Comparison of ENCODE assay signal across 16 cellular contexts in the genomic region with DNA sequence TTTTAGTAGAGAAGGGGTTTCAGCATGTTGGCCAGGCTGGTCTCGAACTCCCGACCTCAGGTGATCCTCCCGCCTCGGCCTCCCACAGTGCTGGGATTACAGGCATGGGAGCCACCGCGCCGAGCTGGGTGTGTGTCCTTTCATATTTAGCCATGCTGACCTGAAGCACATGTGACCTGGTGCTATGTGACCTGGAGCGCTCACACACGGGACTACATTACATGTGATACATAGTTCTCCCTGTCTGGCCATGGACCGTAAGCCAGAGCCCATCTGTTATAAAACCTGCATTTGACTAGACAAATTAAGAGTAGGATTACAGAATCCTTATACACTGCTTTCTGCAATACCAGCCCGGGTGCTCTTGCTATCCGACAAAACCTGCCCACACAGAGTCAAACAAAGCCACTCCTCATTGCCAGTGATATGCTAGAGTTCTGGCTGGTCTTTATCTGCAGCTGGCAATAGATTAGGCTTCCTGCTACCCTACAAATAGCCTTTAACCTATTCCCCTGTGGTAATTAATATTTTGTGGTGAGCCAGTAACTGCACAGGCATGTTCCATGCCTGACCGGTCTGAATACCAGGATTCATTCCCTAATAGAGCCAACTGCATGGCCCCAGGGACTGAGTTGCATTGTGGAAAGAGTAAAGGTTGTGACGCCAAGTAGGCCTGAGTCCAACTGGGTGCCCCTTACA. TPM values are rescaled to one million over a fixed set of nuclear protein-coding genes. Genes with fewer than 3 reads are reported as not detected.
A peak's percentile ranks its signal among the peaks of the same experiment; 100 is the strongest.
DNase-seq lines count a peak whose midpoint lies in the region; ATAC-seq and TF ChIP-seq lines count a peak whose summit lies in the region.
"Had no signal": no experiment of that assay in that cellular context is flagged by ENCODE, and none has a peak within 500 bp of the region (broad histone marks: within the 10 kb centered on the region; RNA-seq: fewer than 3 reads in every experiment).

No MANE protein-coding gene starts in this region.

- no peaks in the 10 kb centered on the region for H3K9me3 ChIP-seq in RWPE2 (ENCODE audit: severe bottlenecking)
- H3K9me3 ChIP-seq: right atrium auricular region had no signal

- H3K4me3 ChIP-seq in RWPE2 (ENCODE audit: severe bottlenecking), result no peak overlapping the region
- H3K4me3 ChIP-seq: right atrium auricular region had no signal

- in situ Hi-C loops in ACHN (cut with HindIII; ENCODE audit: low pct_ligation_motif_present, low pct_unique_long_range_greater_than_20kb, low sequenced_read_pairs), result no loop called here

- peaks cover 32% of the 10 kb centered on the region for H3K4me1 ChIP-seq in RWPE2 (ENCODE audit: insufficient read depth, poor library complexity, severe bottlenecking)

- H3K36me3 ChIP-seq in RWPE2 (ENCODE audit: low read depth), result no peaks in the 10 kb centered on the region
- H3K36me3 ChIP-seq: right atrium auricular region had no signal

- H3K27me3 ChIP-seq in RWPE2 (ENCODE audit: insufficient read depth, poor library complexity, severe bottlenecking), result no peaks in the 10 kb centered on the region
- H3K27me3 ChIP-seq: right atrium auricular region had no signal

- peak; percentile 43 for ATAC-seq in RWPE2 (ENCODE audit: low read depth)
- ATAC-seq in HG03095 (IDR thresholded peaks at IDR 0.05; ENCODE audit: unreplicated experiment), result no peak
- no peak for ATAC-seq in GM21381 (IDR thresholded peaks at IDR 0.05; ENCODE audit: unreplicated experiment)
- ATAC-seq: stimulated activated naive B cell treated with anti-CD40 and anti-IgM and Interleukin-4, amounts not matched to agents 10 μg/mL and 1 μg/mL and 100 μg/mL, for 72 hours; T-cell had no signal

- no peak for TF ChIP-seq CTCF in RWPE2 (IDR thresholded peaks at IDR 0.05; ENCODE audit: poor library complexity, severe bottlenecking)

- DNase-seq in ACHN (peak; percentile 5), RWPE2 (ENCODE audit: low spot score) (no peak), epithelial cell of prostate (ENCODE audit: low read depth, low spot score) (no peak), myocyte (ENCODE audit: low read depth) (peak; percentile 87), GF-D8 (lab: John Stamatoyannopoulos, UW) (no peak), NCI-H1694 treated with DMSO at 0.1 percent for 48 hours (lab: John Stamatoyannopoulos, UW) (no peak)
- DNase-seq: 8988T; activated CD4-positive, alpha-beta T cell treated with anti-CD3 and anti-CD28 coated beads for 4 hours; amygdala; NCI-H1417; stimulated activated CD4-positive, alpha-beta T cell treated with anti-CD3 and anti-CD28 coated beads, Interleukin-4, amount 100 ng/mL, for 4 hours; stimulated activated naive B cell treated with anti-CD40 and anti-IgM and Interleukin-4, amounts not matched to agents 10 μg/mL and 1 μg/mL and 100 μg/mL, for 72 hours; T-cell had no signal

- H3K27ac ChIP-seq in RWPE2 (ENCODE audit: poor library complexity, severe bottlenecking) (peak overlapping the region; percentile 98), epithelial cell of prostate (peak overlapping the region; percentile 47)
- H3K27ac ChIP-seq: right atrium auricular region had no signal

RNA-seq across cellular contexts. Expression of a gene that starts 26.3 kb away (rescaled TPM):
- total RNA-seq in myocyte, result 6.8 and 7.2 TPM in 2 replicates
- polyA plus RNA-seq in myocyte (2012), result 10.8 TPM

Comparison
In these comparisons a context has a peak if more than half of its experiments do, and no peak if none do; other contexts are left out.
1. DNase-seq: peak in ACHN (single experiment) and myocyte (single experiment); none in RWPE2 (single experiment), epithelial cell of prostate (single experiment), GF-D8 (single experiment) and NCI-H1694 treated with DMSO at 0.1 percent for 48 hours (single experiment).